Comparison of ENCODE assay signal across 8 cellular contexts in genomic region chr3:38521391-38521987, GRCh38. TPM values are rescaled to one million over a fixed set of nuclear protein-coding genes. Genes with fewer than 3 reads are reported as not detected.
A peak's percentile ranks its signal among the peaks of the same experiment; 100 is the strongest.
DNase-seq lines count a peak whose midpoint lies in the region; ATAC-seq and TF ChIP-seq lines count a peak whose summit lies in the region.

No MANE protein-coding gene starts in this region.

- H3K36me3 Mint-ChIP-seq in activated B cell treated with CpG ODN at 0.5 μM for 24 hours (ENCODE audit: low read depth): peaks cover 54% of the 10 kb centered on the region

- H3K9ac ChIP-seq in HCT116 (ENCODE audit: low read length): no peak overlapping the region

- H3K4me2 ChIP-seq in HCT116 (ENCODE audit: low read length): no peak overlapping the region

- peaks cover 6 to 8% of the 10 kb centered on the region in 2 experiments; a peak in 2 of 4 replicates for H3K36me3 ChIP-seq in HCT116 (ENCODE audit: control insufficient read depth in 1 of 2, insufficient read depth in 2 of 2, low read length in 2 of 2)

- H2AFZ ChIP-seq in HCT116 (ENCODE audit: low read depth, low read length, poor library complexity, severe bottlenecking): no peak overlapping the region

- H3K9me2 ChIP-seq in HCT116 (ENCODE audit: insufficient read depth): no peaks in the 10 kb centered on the region

- intact Hi-C loops in HCT116 (cut with micrococcal nuclease): loop anchor here (1.0 to 10.0 kb wide), 4 partner anchors 134 to 483 kb away; no protein-coding TSS in a partner anchor
- intact Hi-C loops in activated B cell treated with CpG ODN at 0.5 μM for 24 hours (cut with micrococcal nuclease): loop anchor here (1.0 to 2.0 kb wide), 5 partner anchors 130 to 771 kb away; no protein-coding TSS in a partner anchor

- no peaks in the 10 kb centered on the region for H3K4me1 ChIP-seq in HCT116 (ENCODE audit: control insufficient read depth in 1 of 2, insufficient read depth in 2 of 2, low read length in 2 of 2)

- RAD21 ChIA-PET in HCT116 (lab: Charles Lee; ENCODE audit: low non-redundant PET in 1 of 2, low total read pairs in 2 of 2, uncharacterized antibody in 2 of 2, unreplicated experiment in 2 of 2): interaction anchor here (0.7 to 1.7 kb wide), 7 partner anchors 125 to 323 kb away, joined by 3 to 6 read pairs (median 4); no protein-coding TSS in a partner anchor

- H3K4me3 Mint-ChIP-seq in activated B cell treated with CpG ODN at 0.5 μM for 24 hours: no peak overlapping the region

- H3K79me2 ChIP-seq in HCT116 (ENCODE audit: insufficient read depth, low read length): no peaks in the 10 kb centered on the region

- peak; percentile 81 to 91 (median 85) for TF ChIP-seq CTCF in HCT116 (IDR thresholded peaks at IDR 0.05 in 2 of 3, conservative IDR thresholded peaks at IDR 0.05 in 1 of 3; ENCODE audit: borderline replicate concordance in 1 of 3, insufficient read depth in 1 of 3, low read depth in 2 of 3, low read length in 2 of 3)
- TF ChIP-seq CTCF in activated B cell treated with CpG ODN at 0.5 μM for 24 hours (IDR thresholded peaks at IDR 0.05): peak; percentile 80

- no peak overlapping the region for H3K27ac Mint-ChIP-seq in activated B cell treated with CpG ODN at 0.5 μM for 24 hours

- H3K4me3 ChIP-seq in HCT116 (replicated peaks in 1 of 2; ENCODE audit: low read depth in 1 of 2, low read length in 2 of 2): no peak overlapping the region

- CTCF ChIA-PET in HCT116 (lab: Charles Lee): interaction anchor here (0.7 to 4.0 kb wide), 27 partner anchors 10 to 856 kb away, joined by 3 to 53 read pairs (median 5); partner anchors contain the start of gene EXOG
- CTCF ChIA-PET in activated B cell treated with CpG ODN at 0.5 μM for 24 hours (lab: Charles Lee): interaction anchor here (1.0 to 3.9 kb wide), 23 partner anchors 8 to 770 kb away, joined by 3 to 29 read pairs (median 6); partner anchors contain the start of gene EXOG

- TF ChIP-seq POLR2A in HCT116 (IDR thresholded peaks at IDR 0.05; ENCODE audit: borderline replicate concordance, extremely low read depth, insufficient read depth, insufficient read length): no peak

- no peaks in the 10 kb centered on the region for H3K9me3 ChIP-seq in HCT116 (ENCODE audit: control insufficient read depth in 1 of 2, insufficient read depth in 1 of 2, low read depth in 1 of 2, low read length in 2 of 2)

- DNase-seq in COR-L47 (lab: John Stamatoyannopoulos, UW): peak; percentile 17
- DNase-seq in HCT116 (ENCODE audit: low read depth, low spot score): peak; percentile 62
- peak; percentile 12 for DNase-seq in NCI-H2196 treated with DMSO at 0.1 percent for 48 hours (lab: John Stamatoyannopoulos, UW; ENCODE audit: unreplicated experiment)
- DNase-seq in activated B cell treated with CpG ODN at 0.5 μM for 24 hours: no peak
- DNase-seq in cerebellar cortex (ENCODE audit: low spot score): peak; percentile 85
- DNase-seq in kidney glomerular epithelial cell (lab: John Stamatoyannopoulos, UW): peak; percentile 57
- peak; percentile 68 for DNase-seq in stimulated activated CD4-positive, alpha-beta T cell treated with anti-CD3 and anti-CD28 coated beads, Interleukin-4, amount 100 ng/mL, for 24 hours

- H4K20me1 ChIP-seq in HCT116 (ENCODE audit: insufficient read depth): peaks cover 3% of the 10 kb centered on the region; the same call in 1 of the 2 replicates

- H3K27me3 ChIP-seq in HCT116 (ENCODE audit: insufficient read depth, low read length): no peaks in the 10 kb centered on the region

- peaks cover 13% of the 10 kb centered on the region for H3K4me1 Mint-ChIP-seq in activated B cell treated with CpG ODN at 0.5 μM for 24 hours

- no peaks in the 10 kb centered on the region for H3K9me3 Mint-ChIP-seq in activated B cell treated with CpG ODN at 0.5 μM for 24 hours

- H3K27me3 Mint-ChIP-seq in activated B cell treated with CpG ODN at 0.5 μM for 24 hours: no peaks in the 10 kb centered on the region

- no TSS peak for BruUV-seq in HCT116 (replicated peaks; lab: Mats Ljungman, UMichigan)

- peak; percentile 78 for ATAC-seq in HCT116
- ATAC-seq in activated B cell treated with CpG ODN at 0.5 μM for 24 hours (ENCODE audit: low read depth): peak; percentile 72
- no peak for ATAC-seq in HG02885 (IDR thresholded peaks at IDR 0.05; ENCODE audit: poor library complexity, unreplicated experiment)

- TF ChIP-seq RAD21 in HCT116 (IDR thresholded peaks at IDR 0.05; ENCODE audit: low read depth): peak; percentile 81

- no peak overlapping the region for H3K27ac ChIP-seq in HCT116 (ENCODE audit: low read depth, low read length)

- POLR2A ChIA-PET in HCT116 (lab: Charles Lee): no interaction called here
- POLR2A ChIA-PET in activated B cell treated with CpG ODN at 0.5 μM for 24 hours (lab: Charles Lee): interaction anchor here (0.8 kb wide), 1 partner anchor 887 kb away, joined by 3 read pairs; no protein-coding TSS in a partner anchor

TF ChIP-seq in HCT116, 20 proteins besides CTCF, POLR2A, EP300 and RAD21:
- TF ChIP-seq TCF7L2 (IDR thresholded peaks at IDR 0.05; ENCODE audit: borderline replicate concordance, extremely low read depth, insufficient read depth, insufficient read length) (no peak), MAX (IDR thresholded peaks at IDR 0.05) (0 out of 2 replicates have a peak, but pooled peaks have one; percentile 16)
TF ChIP-seq in HCT116: peak in this region for 1.

RNA-seq across cellular contexts. Expression of gene EXOG, which starts 25.3 kb away (rescaled TPM):
- total RNA-seq in HCT116 (2021; ENCODE audit: unreplicated experiment) (8.3 TPM), activated B cell treated with CpG ODN at 0.5 μM for 24 hours (26.8 and 32.3 TPM in 2 replicates)
- polyA plus RNA-seq in HCT116 (2012): 4.6 and 5.6 TPM in 2 replicates
